18 cellular contexts compared by ENCODE assay signal in the genomic region with DNA sequence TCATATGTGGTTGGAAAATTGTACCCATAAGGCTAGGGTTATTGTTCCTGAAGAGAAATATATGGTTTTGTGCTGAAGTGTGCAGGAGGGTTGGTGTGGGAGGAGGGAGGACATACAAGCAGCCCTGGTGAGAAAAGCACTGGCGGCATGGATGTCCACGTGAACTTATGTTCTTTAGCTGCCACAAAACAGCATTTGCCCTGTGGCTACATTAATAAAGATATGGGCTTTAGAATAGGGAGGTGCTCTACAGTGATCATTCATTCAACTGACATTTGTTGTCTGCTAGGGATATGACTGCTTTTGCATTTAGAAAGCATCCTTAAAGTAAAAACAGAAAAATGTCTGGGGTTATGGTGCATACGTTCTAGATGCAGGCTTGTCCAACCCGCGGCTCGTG. TPM values are rescaled to one million over a fixed set of nuclear protein-coding genes. Genes with fewer than 3 reads are reported as not detected.
DNase-seq lines count a peak whose midpoint lies in the region; ATAC-seq, FAIRE-seq and TF ChIP-seq lines count a peak whose summit lies in the region.
"Had no signal": no experiment of that assay in that cellular context is flagged by ENCODE, and none has a peak within 500 bp of the region (broad histone marks: within the 10 kb centered on the region; RNA-seq: fewer than 3 reads in every experiment).

No MANE protein-coding gene starts in this region.

- peaks cover 62% of the 10 kb centered on the region for H3K4me1 Mint-ChIP-seq in activated B cell treated with CpG ODN at 0.5 μM for 24 hours
- H3K4me1 Mint-ChIP-seq in effector memory CD8-positive, alpha-beta T cell (ENCODE audit: low read depth in 2 of 2): peaks cover 65 to 73% of the 10 kb centered on the region in 2 donors
- peaks cover 9% of the 10 kb centered on the region for H3K4me1 Mint-ChIP-seq in type B pancreatic cell (ENCODE audit: unreplicated experiment)
- peaks cover 16% of the 10 kb centered on the region for H3K4me1 Mint-ChIP-seq in mesothelial cell of epicardium

- H3K27me3 ChIP-seq in HepG2 (ENCODE audit: control insufficient read depth in 1 of 2, insufficient read depth in 2 of 2, low read length in 2 of 2) (no peaks in the 10 kb centered on the region), right lobe of liver (no peaks in the 10 kb centered on the region)
- H3K27me3 ChIP-seq: colonic mucosa, MG63 had no signal

- no peak overlapping the region for H3K9ac ChIP-seq in HepG2 (ENCODE audit: insufficient read depth, low read depth, low read length)

- no peak overlapping the region for H3K4me2 ChIP-seq in HepG2 (ENCODE audit: low read depth, low read length)

- H3K36me3 Mint-ChIP-seq in activated B cell treated with CpG ODN at 0.5 μM for 24 hours (ENCODE audit: low read depth) (peaks cover 82% of the 10 kb centered on the region), type B pancreatic cell (peaks cover 17% of the 10 kb centered on the region), mesothelial cell of epicardium (peaks cover 23% of the 10 kb centered on the region)
- peaks cover 92% of the 10 kb centered on the region for H3K36me3 Mint-ChIP-seq in effector memory CD8-positive, alpha-beta T cell (ENCODE audit: insufficient read depth)

- H3K4me3 ChIP-seq in HepG2 (replicated peaks in 1 of 3; ENCODE audit: insufficient read depth in 1 of 3, low read depth in 2 of 3, low read length in 3 of 3) (no peak overlapping the region), right lobe of liver (no peak overlapping the region)
- H3K4me3 ChIP-seq: colonic mucosa, MG63, thoracic aorta had no signal

- no peak overlapping the region for H2AFZ ChIP-seq in HepG2 (ENCODE audit: low read length)

- no peak for TF ChIP-seq RAD21 in HepG2 (CRISPR knock-in tag; IDR thresholded peaks at IDR 0.05)

- TF ChIP-seq CTCF in HepG2 (CRISPR knock-in tag; IDR thresholded peaks at IDR 0.05): no peak
- TF ChIP-seq CTCF in right lobe of liver (IDR thresholded peaks at IDR 0.05): no peak
- no peak for TF ChIP-seq CTCF in activated B cell treated with CpG ODN at 0.5 μM for 24 hours (IDR thresholded peaks at IDR 0.05)
- TF ChIP-seq CTCF in type B pancreatic cell (conservative IDR thresholded peaks at IDR 0.05): no peak
- no peak for TF ChIP-seq CTCF in mesothelial cell of epicardium (IDR thresholded peaks at IDR 0.05; ENCODE audit: unreplicated experiment)

- H4K20me1 ChIP-seq in HepG2 (ENCODE audit: insufficient read depth, low read length): no peaks in the 10 kb centered on the region

- H3K27ac Mint-ChIP-seq in activated B cell treated with CpG ODN at 0.5 μM for 24 hours (peak overlapping the region; percentile 65), type B pancreatic cell (no peak overlapping the region), mesothelial cell of epicardium (no peak overlapping the region)
- H3K27ac Mint-ChIP-seq in effector memory CD8-positive, alpha-beta T cell: peak overlapping the region; percentile 100

- FAIRE-seq in HepG2 (lab: Jason Lieb, UNC): no peak
- FAIRE-seq in frontal cortex (lab: Jason Lieb, UNC): no peak

- H3K27ac ChIP-seq in HepG2 (ENCODE audit: extremely low read length, insufficient read depth, low read length) (no peak overlapping the region), right lobe of liver (no peak overlapping the region)
- H3K27ac ChIP-seq: colonic mucosa, thoracic aorta had no signal

- peak overlapping the region; percentile 92 for H3K4me3 Mint-ChIP-seq in activated B cell treated with CpG ODN at 0.5 μM for 24 hours
- H3K4me3 Mint-ChIP-seq in effector memory CD8-positive, alpha-beta T cell: peak overlapping the region; percentile 94 to 98
- peak overlapping the region; percentile 30 for H3K4me3 Mint-ChIP-seq in type B pancreatic cell
- H3K4me3 Mint-ChIP-seq in mesothelial cell of epicardium: no peak overlapping the region

- intact Hi-C loops in HepG2 (cut with micrococcal nuclease; ENCODE audit: unreplicated experiment) (no loop called here), right lobe of liver (cut with DNase I) (no loop called here), activated B cell treated with CpG ODN at 0.5 μM for 24 hours (cut with micrococcal nuclease) (loop anchor here (10.0 kb wide), 1 partner anchor 302 kb away; no protein-coding TSS in a partner anchor)

- DNase-seq in HepG2 (ENCODE audit: low spot score) (no peak), right lobe of liver (no peak), activated B cell treated with CpG ODN at 0.5 μM for 24 hours (no peak), type B pancreatic cell (ENCODE audit: extremely low spot score, unreplicated experiment) (no peak), mesothelial cell of epicardium (ENCODE audit: low spot score in 2 of 2, unreplicated experiment in 2 of 2) (no peak), frontal cortex (ENCODE audit: low spot score in 2 of 2) (no peak)
- peak in 1 of 3 experiments; percentile 24 for DNase-seq in effector memory CD8-positive, alpha-beta T cell
- DNase-seq: activated CD4-positive, CD25-positive, alpha-beta regulatory T cell treated with anti-CD3 and anti-CD28 coated beads, Interleukin-2, amount 50 U/mL, for 72 hours; Calu3; colonic mucosa; foreskin fibroblast; MG63; NCI-H187; NCI-H446 treated with DMSO at 0.1 percent for 48 hours; Right ventricle myocardium superior; stimulated activated CD4-positive, alpha-beta T cell treated with anti-CD3 and anti-CD28 coated beads, Interleukin-2, amount 100 ng/mL, for 48 hours had no signal

- no peak for TF ChIP-seq EP300 in HepG2 (IDR thresholded peaks at IDR 0.05; ENCODE audit: low read depth in 2 of 2, low read length in 2 of 2)
- no peak for TF ChIP-seq EP300 in HepG2 (CRISPR knock-in tag; IDR thresholded peaks at IDR 0.05; ENCODE audit: borderline replicate concordance)

- POLR2A ChIA-PET in HepG2 (lab: Yijun Ruan, JAX) (interaction anchor here (2.6 kb wide), 1 partner anchor 21 kb away, joined by 7 read pairs; no protein-coding TSS in a partner anchor), activated B cell treated with CpG ODN at 0.5 μM for 24 hours (lab: Charles Lee) (interaction anchor here (0.9 to 5.6 kb wide), 5 partner anchors 14 to 197 kb away, joined by 3 to 64 read pairs (median 13); no protein-coding TSS in a partner anchor)

- CTCF ChIA-PET in HepG2 (lab: Yijun Ruan, JAX; ENCODE audit: low intra/inter-chr PET ratio, low total read pairs): no interaction called here
- CTCF ChIA-PET in activated B cell treated with CpG ODN at 0.5 μM for 24 hours (lab: Charles Lee): interaction anchor here (0.5 kb wide), 1 partner anchor 18 kb away, joined by 3 read pairs; no protein-coding TSS in a partner anchor

- H3K4me1 ChIP-seq in HepG2 (ENCODE audit: insufficient read depth, low read length) (peaks cover 11% of the 10 kb centered on the region), right lobe of liver (no peaks in the 10 kb centered on the region)
- H3K4me1 ChIP-seq: colonic mucosa had no signal

- TF ChIP-seq POLR2A in HepG2 (IDR thresholded peaks at IDR 0.05; ENCODE audit: insufficient read depth in 1 of 2, low read depth in 2 of 2, low read length in 2 of 2): no peak
- no peak for TF ChIP-seq POLR2A in right lobe of liver (IDR thresholded peaks at IDR 0.05)

- no peak for ATAC-seq in HepG2
- no peak for ATAC-seq in right lobe of liver
- ATAC-seq in activated B cell treated with CpG ODN at 0.5 μM for 24 hours (ENCODE audit: low read depth): no peak
- no peak for ATAC-seq in effector memory CD8-positive, alpha-beta T cell (replicated peaks)
- no peak for ATAC-seq in HG03139 (IDR thresholded peaks at IDR 0.05; ENCODE audit: unreplicated experiment)

- no TSS peak for BruUV-seq in HepG2 (replicated peaks; lab: Mats Ljungman, UMichigan)

- in situ Hi-C loops in HepG2 (cut with HindIII; ENCODE audit: extremely low pct_ligation_motif_present, low pct_unique_long_range_greater_than_20kb): loop anchor here (10.0 kb wide), 1 partner anchor 82 kb away; no protein-coding TSS in a partner anchor

- no peaks in the 10 kb centered on the region for H3K9me3 Mint-ChIP-seq in activated B cell treated with CpG ODN at 0.5 μM for 24 hours
- H3K9me3 Mint-ChIP-seq in effector memory CD8-positive, alpha-beta T cell: no peaks in the 10 kb centered on the region
- no peaks in the 10 kb centered on the region for H3K9me3 Mint-ChIP-seq in type B pancreatic cell
- no peaks in the 10 kb centered on the region for H3K9me3 Mint-ChIP-seq in mesothelial cell of epicardium

- H3K36me3 ChIP-seq in HepG2 (replicated peaks in 1 of 2; ENCODE audit: control insufficient read depth in 1 of 2, insufficient read depth in 2 of 2, low read length in 2 of 2): peaks cover 3 to 15% of the 10 kb centered on the region in 2 experiments; a peak in 3 of 5 replicates
- H3K36me3 ChIP-seq in right lobe of liver: no peaks in the 10 kb centered on the region
- H3K36me3 ChIP-seq: colonic mucosa, thoracic aorta had no signal

- no peaks in the 10 kb centered on the region for H3K9me3 ChIP-seq in HepG2 (ENCODE audit: low read length)
- H3K9me3 ChIP-seq in right lobe of liver: no peaks in the 10 kb centered on the region
- H3K9me3 ChIP-seq: colonic mucosa, MG63, thoracic aorta had no signal

- H3K27me3 Mint-ChIP-seq in activated B cell treated with CpG ODN at 0.5 μM for 24 hours (no peaks in the 10 kb centered on the region), type B pancreatic cell (peaks cover 8% of the 10 kb centered on the region), mesothelial cell of epicardium (ENCODE audit: low read depth) (peaks cover 12% of the 10 kb centered on the region)
- no peaks in the 10 kb centered on the region for H3K27me3 Mint-ChIP-seq in effector memory CD8-positive, alpha-beta T cell

- peaks cover 5% of the 10 kb centered on the region for H3K79me2 ChIP-seq in HepG2 (ENCODE audit: insufficient read depth, low read length)

- WGBS in HepG2 (ENCODE audit: low lambda C conversion rate): 72% methylated on average over 6 of the region's 6 CpGs
- 64% methylated on average over 3 of the region's 6 CpGs for WGBS in right lobe of liver (ENCODE audit: insufficient coverage, low coverage, low lambda C conversion rate, missing lambda C conversion rate)

RNA-seq across cellular contexts. Expression of a gene that starts 4.0 kb away (rescaled TPM):
- total RNA-seq in HepG2 (2016; rRNA removed; fragmentation: Illumina TruSeq; extraction: Trizol): 131 and 345 TPM in 2 replicates
- 40.4 and 40.8 TPM in 2 replicates for total RNA-seq in HepG2 (2016; cell fraction: cytosol; rRNA removed; fragmentation: Illumina TruSeq; extraction: Trizol; ENCODE audit: low read depth)
- 123 and 365 TPM in 2 replicates for total RNA-seq in HepG2 (2016; cell fraction: insoluble cytoplasmic fraction; rRNA removed; fragmentation: Illumina TruSeq; extraction: Trizol)
- 56.7 and 57.0 TPM in 2 replicates for total RNA-seq in HepG2 (2016; cell fraction: membrane; rRNA removed; fragmentation: Illumina TruSeq; extraction: Trizol)
- 268 and 300 TPM in 2 replicates for total RNA-seq in HepG2 (2016; cell fraction: nucleus; rRNA removed; fragmentation: Illumina TruSeq; extraction: Trizol)
- polyA plus RNA-seq in HepG2 (2011; rRNA removed): 527 and 598 TPM in 2 replicates
- 540 and 603 TPM in 2 replicates for polyA plus RNA-seq in HepG2 (2011; cell fraction: cytosol; rRNA removed)
- polyA plus RNA-seq in HepG2 (2011; cell fraction: nucleus; rRNA removed): 321 and 388 TPM in 2 replicates
- 267 and 414 TPM in 2 replicates for polyA plus RNA-seq in HepG2 (2012)
- 46.2 and 49.2 TPM in 2 replicates for polyA plus RNA-seq in HepG2 (2016; cell fraction: cytosol; fragmentation: Illumina TruSeq; extraction: Trizol; ENCODE audit: low read depth)
- polyA plus RNA-seq in HepG2 (2016; cell fraction: insoluble cytoplasmic fraction; fragmentation: Illumina TruSeq; extraction: Trizol; ENCODE audit: low read depth): 135 and 142 TPM in 2 replicates
- 49.9 and 54.4 TPM in 2 replicates for polyA plus RNA-seq in HepG2 (2016; cell fraction: membrane; fragmentation: Illumina TruSeq; extraction: Trizol; ENCODE audit: low read depth)
- polyA plus RNA-seq in HepG2 (2016; cell fraction: nucleus; fragmentation: Illumina TruSeq; extraction: Trizol; ENCODE audit: insufficient read depth, low read depth): 529 and 565 TPM in 2 replicates
- 311 and 488 TPM in 2 replicates for polyA minus RNA-seq in HepG2 (2011; rRNA and poly(A)+ RNA removed; ENCODE audit: low replicate concordance)
- 211 and 252 TPM in 2 replicates for polyA minus RNA-seq in HepG2 (2011; cell fraction: cytosol; rRNA and poly(A)+ RNA removed)
- polyA minus RNA-seq in HepG2 (2011; cell fraction: nucleus; rRNA and poly(A)+ RNA removed): 56.9 and 83.0 TPM in 2 replicates
- total RNA-seq in right lobe of liver: 100 to 1,000 TPM; 107 to 561 (median 406) TPM
- 1,592 and 1,608 TPM in 2 replicates for total RNA-seq in activated B cell treated with CpG ODN at 0.5 μM for 24 hours
- 183 and 209 TPM in 2 replicates for total RNA-seq in type B pancreatic cell (ENCODE audit: low replicate concordance)
- 112 to 115 TPM (median 113 TPM) in 3 replicates for total RNA-seq in mesothelial cell of epicardium
- 55.4 TPM for total RNA-seq in frontal cortex

Comparison
In these comparisons a context has a peak if more than half of its experiments do, and no peak if none do; other contexts are left out.
1. H3K27ac Mint-ChIP-seq: peak in activated B cell treated with CpG ODN at 0.5 μM for 24 hours (single experiment) and effector memory CD8-positive, alpha-beta T cell (2 of 2); none in type B pancreatic cell (single experiment) and mesothelial cell of epicardium (single experiment).